Comparison of ENCODE assay signal across 7 cellular contexts in genomic region chr19:10797541-10798256, GRCh38. TPM values are rescaled to one million over a fixed set of nuclear protein-coding genes. Genes with fewer than 3 reads are reported as not detected.
DNase-seq lines count a peak whose midpoint lies in the region; ATAC-seq lines count a peak whose summit lies in the region.

No MANE protein-coding gene starts in this region.

- H2BK15ac ChIP-seq in neuronal stem cell (ENCODE audit: low read length): no peak overlapping the region

- ATAC-seq in HG03097 (IDR thresholded peaks at IDR 0.05; ENCODE audit: low FRiP score, unreplicated experiment): no peak

- no peaks in the 10 kb centered on the region for H3K9me3 ChIP-seq in neuronal stem cell (replicated peaks in 1 of 2; ENCODE audit: control insufficient read depth in 2 of 2, insufficient read depth in 1 of 2, low read depth in 1 of 2, low read length in 2 of 2)

- H3K4me2 ChIP-seq in neuronal stem cell (ENCODE audit: insufficient read depth, low read length, poor library complexity, severe bottlenecking): no peak overlapping the region

- peaks cover 32 to 95% of the 10 kb centered on the region in 2 donors for H3K36me3 ChIP-seq in neuronal stem cell (replicated peaks in 1 of 2; ENCODE audit: control insufficient read depth in 2 of 2, insufficient read depth in 2 of 2, low read length in 2 of 2)

- H3K79me1 ChIP-seq in neuronal stem cell (ENCODE audit: low read depth, low read length): no peaks in the 10 kb centered on the region

- no peak overlapping the region for H2BK12ac ChIP-seq in neuronal stem cell (ENCODE audit: low read length)

- H3K27ac ChIP-seq in neuronal stem cell (replicated peaks; ENCODE audit: low read length) (no peak overlapping the region), substantia nigra (ENCODE audit: low read depth, low read length, poor library complexity, severe bottlenecking) (peak overlapping the region; percentile 54)

- no peak overlapping the region for H4K8ac ChIP-seq in neuronal stem cell (ENCODE audit: low read depth, low read length)

- no peak overlapping the region for H4K91ac ChIP-seq in neuronal stem cell (ENCODE audit: low read depth, low read length, poor library complexity)

- H3K4ac ChIP-seq in neuronal stem cell (ENCODE audit: low read length): no peak overlapping the region

- H3K9ac ChIP-seq in neuronal stem cell (ENCODE audit: low read depth, low read length, poor library complexity): no peak overlapping the region

- WGBS in neuronal stem cell (ENCODE audit: extremely low coverage in 2 of 2, insufficient read length in 2 of 2, insufficient replicate concordance in 1 of 2), 2 donors: no CpG with 5 or more reads among the region's 19 CpGs

- H2AK5ac ChIP-seq in neuronal stem cell (ENCODE audit: low read depth, low read length): no peak overlapping the region

- H2BK5ac ChIP-seq in neuronal stem cell (ENCODE audit: low read length): peak overlapping the region; percentile 2

- H3K23ac ChIP-seq in neuronal stem cell (ENCODE audit: low read depth, low read length, poor library complexity): no peak overlapping the region

- DNase-seq in T-helper 2 cell (peak; percentile 30 to 98 (median 84)), neuronal stem cell (ENCODE audit: low spot score) (no peak), substantia nigra (lab: John Stamatoyannopoulos, UW) (peak in 12 of 49 donors; percentile 4 to 40 (median 18)), ecto neural progenitor cell (ENCODE audit: low spot score) (no peak), NCI-H2227 treated with DMSO at 0.1 percent for 48 hours (lab: John Stamatoyannopoulos, UW) (no peak)
- DNase-seq in activated naive CD4-positive, alpha-beta T cell (lab: John Stamatoyannopoulos, UW): peak; percentile 21 to 38 (median 30)

- H2BK120ac ChIP-seq in neuronal stem cell (ENCODE audit: low read depth, low read length): no peak overlapping the region

- no peaks in the 10 kb centered on the region for H3K27me3 ChIP-seq in neuronal stem cell (ENCODE audit: control insufficient read depth in 3 of 3, insufficient read depth in 3 of 3, low read depth in 1 of 3, low read length in 3 of 3)

- no peaks in the 10 kb centered on the region for H3K4me1 ChIP-seq in neuronal stem cell (ENCODE audit: control insufficient read depth in 2 of 2, insufficient read depth in 1 of 2, low read depth in 1 of 2, low read length in 2 of 2)

- no peak overlapping the region for H3K18ac ChIP-seq in neuronal stem cell (ENCODE audit: low read length)

- no peak overlapping the region for H2AFZ ChIP-seq in neuronal stem cell (ENCODE audit: low read length)

- H3K4me3 ChIP-seq in neuronal stem cell (ENCODE audit: low read length in 2 of 2): no peak overlapping the region

- H3K14ac ChIP-seq in neuronal stem cell (ENCODE audit: low read length): no peak overlapping the region

RNA-seq across cellular contexts. Expression of gene TMED1, which starts 38.3 kb away (rescaled TPM):
- polyA plus RNA-seq in neuronal stem cell (2013, experiment 1 of 2): 32.4 TPM
- polyA plus RNA-seq in neuronal stem cell (2013, experiment 2 of 2): 32.9 TPM

RNA-seq across cellular contexts. Expression of gene C19orf38, which starts 50.5 kb away (rescaled TPM):
- polyA plus RNA-seq in neuronal stem cell (2013, experiment 1 of 2): 0.15 TPM
- polyA plus RNA-seq in neuronal stem cell (2013, experiment 2 of 2): 0.14 TPM

Comparison
In these comparisons a context has a peak if more than half of its experiments do, and no peak if none do; other contexts are left out.
1. DNase-seq: peak in T-helper 2 cell (5 of 5) and activated naive CD4-positive, alpha-beta T cell (4 of 4); none in neuronal stem cell (single experiment), ecto neural progenitor cell (single experiment) and NCI-H2227 treated with DMSO at 0.1 percent for 48 hours (single experiment).